8 cellular contexts compared by ENCODE assay signal in genomic region chrX:40104649-40105015, GRCh38. TPM values are rescaled to one million over a fixed set of nuclear protein-coding genes. Genes with fewer than 3 reads are reported as not detected.
A peak's percentile ranks its signal among the peaks of the same experiment; 100 is the strongest.
DNase-seq lines count a peak whose midpoint lies in the region; ATAC-seq and TF ChIP-seq lines count a peak whose summit lies in the region.

No MANE protein-coding gene starts in this region.

- H3K79me2 ChIP-seq in Loucy (ENCODE audit: insufficient read depth, low read length) = peaks cover 95% of the 10 kb centered on the region

- no peaks in the 10 kb centered on the region for H3K9me3 ChIP-seq in Loucy (ENCODE audit: insufficient read depth, low read depth, low read length)
- H3K9me3 ChIP-seq in right lobe of liver = no peaks in the 10 kb centered on the region
- H3K9me3 ChIP-seq in upper lobe of left lung = peaks cover 0 to 4% (median 0%) of the 10 kb centered on the region in 4 donors

- no peak for TF ChIP-seq CTCF in AG09309 (IDR thresholded peaks at IDR 0.05; ENCODE audit: control insufficient read depth, insufficient read depth, low read depth, low read length, missing control alignments)
- no peak for TF ChIP-seq CTCF in Loucy (conservative IDR thresholded peaks at IDR 0.05; ENCODE audit: low read length)
- TF ChIP-seq CTCF in brain (conservative IDR thresholded peaks at IDR 0.05) = no peak
- TF ChIP-seq CTCF in right lobe of liver (IDR thresholded peaks at IDR 0.05) = no peak
- no peak for TF ChIP-seq CTCF in upper lobe of left lung (IDR thresholded peaks at IDR 0.05)

- no peaks in the 10 kb centered on the region for H3K9me2 ChIP-seq in Loucy (replicated peaks; ENCODE audit: low read depth, low read length)

- H3K27me3 ChIP-seq in Loucy (ENCODE audit: insufficient read depth, low read length, poor library complexity, severe bottlenecking) = no peaks in the 10 kb centered on the region
- no peaks in the 10 kb centered on the region for H3K27me3 ChIP-seq in right lobe of liver
- H3K27me3 ChIP-seq in upper lobe of left lung = peaks cover 0 to 48% (median 0%) of the 10 kb centered on the region in 4 donors

- H3K27ac ChIP-seq in right lobe of liver (peak overlapping the region; percentile 79 to 91 (median 83)), upper lobe of left lung (peak overlapping the region; percentile 83 to 91 (median 85))

- H3K27ac Mint-ChIP-seq in brain = peak overlapping the region in 1 of 5 experiments; percentile 90

- H3K4me3 ChIP-seq in AG09309 (ENCODE audit: control insufficient read depth, low read depth, low read length) (peak overlapping the region; percentile 29), Loucy (ENCODE audit: low read length, poor library complexity, severe bottlenecking) (peak overlapping the region; percentile 81), right lobe of liver (peak overlapping the region; percentile 40 to 63 (median 60)), upper lobe of left lung (peak overlapping the region in 3 of 4 donors; percentile 48 to 62 (median 54))

- peaks cover 58% of the 10 kb centered on the region for H3K4me1 Mint-ChIP-seq in brain

- ATAC-seq in GM18502 (IDR thresholded peaks at IDR 0.05; ENCODE audit: poor library complexity, unreplicated experiment) = peak; percentile 33
- ATAC-seq in right lobe of liver = peak; percentile 15 to 52 (median 30)
- peak in 1 of 2 donors; percentile 31 for ATAC-seq in upper lobe of left lung (ENCODE audit: low FRiP score in 2 of 2)
- no peak for ATAC-seq in HG02852 (IDR thresholded peaks at IDR 0.05; ENCODE audit: unreplicated experiment)

- DNase-seq in AG09309 (ENCODE audit: low read depth) (no peak), right lobe of liver (peak; percentile 83 to 86 (median 84)), upper lobe of left lung (peak in 1 of 2 donors; percentile 62), retina (no peak)

- H2AFZ ChIP-seq in Loucy (ENCODE audit: low read length) = no peak overlapping the region

- H4K20me1 ChIP-seq in Loucy (ENCODE audit: insufficient read depth, low read length, poor library complexity, severe bottlenecking) = no peaks in the 10 kb centered on the region

- WGBS in right lobe of liver (ENCODE audit: insufficient coverage, low coverage, low lambda C conversion rate, missing lambda C conversion rate) = 7% methylated on average over 6 of the region's 39 CpGs
- WGBS in upper lobe of left lung, 2 donors = 3% methylated on average over 13 of the region's 39 CpGs; no CpG with 5 or more reads in 1 of the 2 donors

- H3K36me3 Mint-ChIP-seq in brain = no peaks in the 10 kb centered on the region

- peak; percentile 66 for TF ChIP-seq POLR2A in right lobe of liver (IDR thresholded peaks at IDR 0.05)
- TF ChIP-seq POLR2A in upper lobe of left lung (IDR thresholded peaks at IDR 0.05) = no peak

- H3K4me1 ChIP-seq in Loucy (ENCODE audit: insufficient read depth, low read length, poor library complexity, severe bottlenecking) = peaks cover 30% of the 10 kb centered on the region
- peaks cover 0 to 31% (median 6%) of the 10 kb centered on the region in 4 donors for H3K4me1 ChIP-seq in right lobe of liver
- peaks cover 24 to 66% (median 30%) of the 10 kb centered on the region in 4 donors for H3K4me1 ChIP-seq in upper lobe of left lung

- TF ChIP-seq EP300 in upper lobe of left lung (IDR thresholded peaks at IDR 0.05) = no peak

- H3K4me3 Mint-ChIP-seq in brain = peak overlapping the region in 3 of 5 experiments; percentile 74 to 82 (median 78)

- peaks cover 5% of the 10 kb centered on the region for H3K27me3 Mint-ChIP-seq in brain

- peaks cover 0 to 6% (median 0%) of the 10 kb centered on the region in 5 experiments for H3K9me3 Mint-ChIP-seq in brain

- H3F3A ChIP-seq in Loucy (ENCODE audit: low read depth) = no peaks in the 10 kb centered on the region

- H3K9ac ChIP-seq in Loucy (ENCODE audit: low read depth, low read length, poor library complexity, severe bottlenecking) = peak overlapping the region; percentile 94

- peak overlapping the region; percentile 76 for H3K4me2 ChIP-seq in Loucy (ENCODE audit: low read depth, low read length, poor library complexity, severe bottlenecking)

- H3K36me3 ChIP-seq in Loucy (ENCODE audit: insufficient read depth, low read length) (no peaks in the 10 kb centered on the region), right lobe of liver (no peaks in the 10 kb centered on the region), upper lobe of left lung (no peaks in the 10 kb centered on the region)

- intact Hi-C loops in right lobe of liver (cut with DNase I) = loop anchor here (5.0 to 10.0 kb wide), 2 partner anchors 48 to 50 kb away; no protein-coding TSS in a partner anchor

RNA-seq across cellular contexts. Expression of gene BCOR, which starts 6.9 kb away (rescaled TPM):
- 41.6 TPM for polyA plus RNA-seq in brain (ENCODE audit: insufficient read depth, low read depth, low replicate concordance)
- total RNA-seq in right lobe of liver (10 to 100 TPM in 4 of 6 experiments, 1 to 10 TPM in 2; 9.4 to 16.6 (median 12.0) TPM), upper lobe of left lung (10 to 100 TPM; 17.5 to 40.8 (median 25.6) TPM)

Comparison
In these comparisons a context has a peak if more than half of its experiments do, and no peak if none do; other contexts are left out.
1. DNase-seq: peak in right lobe of liver (3 of 3); none in AG09309 (single experiment) and retina (single experiment).
2. H3K4me3 ChIP-seq: peak in every context shown above with its lines; median percentile 81 in Loucy; 60 in right lobe of liver; 54 in upper lobe of left lung; 29 in AG09309.